8 cellular contexts compared by ENCODE assay signal in genomic region chr6:35213824-35214756, GRCh38. TPM values are rescaled to one million over a fixed set of nuclear protein-coding genes. Genes with fewer than 3 reads are reported as not detected.
DNase-seq lines count a peak whose midpoint lies in the region; ATAC-seq, FAIRE-seq and TF ChIP-seq lines count a peak whose summit lies in the region.

Gene SCUBE3 (plus strand): TSS chr6:35213956. CDS start chr6:35214419, 463 bp downstream.

- peak within 1 kb of the TSS; percentile 92 for H3K27ac ChIP-seq in neural cell (ENCODE audit: low read length)

- peaks cover 43% of the 10 kb centered on the region for H3K4me1 Mint-ChIP-seq in WTC11

- POLR2A ChIA-PET in WTC11 (lab: Charles Lee) = interaction anchor here (1.2 to 1.9 kb wide), 4 partner anchors 15 to 66 kb away, joined by 3 to 7 read pairs (median 4); partner anchors contain the start of gene ZNF76

- no peak for TF ChIP-seq EP300 in neural cell (conservative IDR thresholded peaks at IDR 0.05; ENCODE audit: poor library complexity, severe bottlenecking)

- no peaks in the 10 kb centered on the region for H3K9me3 ChIP-seq in neural cell (ENCODE audit: low read length)

- peaks cover 43% of the 10 kb centered on the region for H3K79me2 ChIP-seq in neural cell (replicated peaks; ENCODE audit: insufficient read depth, low read length)

- peak within 1 kb of the TSS; percentile 84 for H2AFZ ChIP-seq in neural cell (ENCODE audit: low read depth, low read length)

- H3K27ac Mint-ChIP-seq in WTC11 = no peak within 1 kb of the TSS

- peak within 1 kb of the TSS; percentile 80 for H3K4me3 Mint-ChIP-seq in WTC11

- TF ChIP-seq RAD21 in neural cell (conservative IDR thresholded peaks at IDR 0.05) = no peak

- H3K27me3 ChIP-seq in neural cell (ENCODE audit: insufficient read depth, low read depth, low read length) = no peaks in the 10 kb centered on the region

- peak; percentile 53 for DNase-seq in COLO829 (ENCODE audit: low spot score)
- DNase-seq in HTR-8/SVneo (ENCODE audit: insufficient read length, low spot score) = peak; percentile 62
- DNase-seq in WTC11 (ENCODE audit: low spot score) = peak; percentile 70
- peak; percentile 34 for DNase-seq in fibroblast of villous mesenchyme (ENCODE audit: low read depth)
- DNase-seq in HUDEP-2 (lab: John Stamatoyannopoulos, UW; ENCODE audit: unreplicated experiment in 76 of 76) = no peak

- H3K4me2 ChIP-seq in neural cell (ENCODE audit: low read length) = peak within 1 kb of the TSS; percentile 92

- H3K4me3 ChIP-seq in fibroblast of villous mesenchyme (ENCODE audit: low read depth, low read length) = peak within 1 kb of the TSS; percentile 66
- peak within 1 kb of the TSS; percentile 97 for H3K4me3 ChIP-seq in neural cell (ENCODE audit: low read length)

- H3K36me3 Mint-ChIP-seq in WTC11 = no peaks in the 10 kb centered on the region

- TF ChIP-seq CTCF in WTC11 (IDR thresholded peaks at IDR 0.05) (no peak), fibroblast of villous mesenchyme (IDR thresholded peaks at IDR 0.05; ENCODE audit: insufficient read depth, low read depth, low read length) (no peak), neural cell (IDR thresholded peaks at IDR 0.05; ENCODE audit: poor library complexity, severe bottlenecking) (no peak)

- H3K36me3 ChIP-seq in neural cell (ENCODE audit: insufficient read depth, low read length) = no peaks in the 10 kb centered on the region

- ATAC-seq in WTC11 = peak; percentile 74
- no peak for ATAC-seq in GM21447 (IDR thresholded peaks at IDR 0.05; ENCODE audit: unreplicated experiment)
- no peak for ATAC-seq in HG03521 (IDR thresholded peaks at IDR 0.05; ENCODE audit: unreplicated experiment)

- peak; percentile 62 for FAIRE-seq in HTR-8/SVneo (lab: Jason Lieb, UNC)

- H3K9me2 ChIP-seq in neural cell (ENCODE audit: insufficient read depth, low read length) = no peaks in the 10 kb centered on the region

- H3K27me3 Mint-ChIP-seq in WTC11 (ENCODE audit: low read depth) = peaks cover 82% of the 10 kb centered on the region

- H3K9ac ChIP-seq in neural cell (ENCODE audit: low read length) = peak within 1 kb of the TSS; percentile 88

- H4K20me1 ChIP-seq in neural cell (ENCODE audit: insufficient read depth) = no peaks in the 10 kb centered on the region

- no peaks in the 10 kb centered on the region for H3K9me3 Mint-ChIP-seq in WTC11

- CTCF ChIA-PET in WTC11 (lab: Charles Lee) = interaction anchor here (0.6 to 5.1 kb wide), 10 partner anchors 9 to 227 kb away, joined by 3 to 54 read pairs (median 4); no protein-coding TSS in a partner anchor

- no peaks in the 10 kb centered on the region for H3F3A ChIP-seq in neural cell (ENCODE audit: insufficient read depth, low read length, poor library complexity, severe bottlenecking)

TF ChIP-seq in WTC11, 78 proteins besides CTCF, POLR2A, EP300 and RAD21 (continues in another document):
- no peak for TF ChIP-seq IRF1 (CRISPR knock-in tag; IDR thresholded peaks at IDR 0.05)
- TF ChIP-seq E2F5 (CRISPR knock-in tag; IDR thresholded peaks at IDR 0.05) = peak; percentile 43; the same call in 1 of the 2 replicates
- no peak for TF ChIP-seq ATF6 (CRISPR knock-in tag; IDR thresholded peaks at IDR 0.05)
- TF ChIP-seq ATF1 (CRISPR knock-in tag; IDR thresholded peaks at IDR 0.05) = no peak
- TF ChIP-seq TCF7 (CRISPR knock-in tag; IDR thresholded peaks at IDR 0.05; ENCODE audit: low read depth) = peak; percentile 16; the same call in 1 of the 2 replicates
- TF ChIP-seq ZNF263 (CRISPR knock-in tag; IDR thresholded peaks at IDR 0.05; ENCODE audit: low read depth) = peak; percentile 91; the same call in 1 of the 2 replicates

TF ChIP-seq in neural cell, 6 proteins besides CTCF, POLR2A, EP300 and RAD21:
- TF ChIP-seq TAF1 (IDR thresholded peaks at IDR 0.05; ENCODE audit: low read depth) (peak; percentile 53), REST (IDR thresholded peaks at IDR 0.05; ENCODE audit: borderline replicate concordance) (peak; percentile 66), POLR2AphosphoS5 (IDR thresholded peaks at IDR 0.05) (peak; percentile 70), MXI1 (conservative IDR thresholded peaks at IDR 0.05; ENCODE audit: poor library complexity, severe bottlenecking) (peak; percentile 60), EZH2 (IDR thresholded peaks at IDR 0.05; ENCODE audit: borderline replicate concordance, insufficient read depth, low read length, poor library complexity, severe bottlenecking) (no peak), SMC3 (conservative IDR thresholded peaks at IDR 0.05; ENCODE audit: poor library complexity) (no peak)

RNA-seq across cellular contexts. Expression of gene SCUBE3, which starts in this region (rescaled TPM):
- 1.6 to 2.1 TPM (median 1.8 TPM) in 3 replicates for total RNA-seq in WTC11 (2021)
- 10.0 and 26.8 TPM in 2 replicates for total RNA-seq in fibroblast of villous mesenchyme
- polyA plus RNA-seq in neural cell = 7.3 and 9.1 TPM in 2 replicates
- polyA minus RNA-seq in neural cell = 9.7 and 12.4 TPM in 2 replicates

Comparison
In these comparisons a context has a peak if more than half of its experiments do, and no peak if none do; other contexts are left out.
1. DNase-seq: peak in COLO829 (single experiment), HTR-8/SVneo (single experiment), WTC11 (single experiment) and fibroblast of villous mesenchyme (single experiment); none in HUDEP-2 (0 of 76).